ENCODE assay signal across 12 cellular contexts in the genomic region with DNA sequence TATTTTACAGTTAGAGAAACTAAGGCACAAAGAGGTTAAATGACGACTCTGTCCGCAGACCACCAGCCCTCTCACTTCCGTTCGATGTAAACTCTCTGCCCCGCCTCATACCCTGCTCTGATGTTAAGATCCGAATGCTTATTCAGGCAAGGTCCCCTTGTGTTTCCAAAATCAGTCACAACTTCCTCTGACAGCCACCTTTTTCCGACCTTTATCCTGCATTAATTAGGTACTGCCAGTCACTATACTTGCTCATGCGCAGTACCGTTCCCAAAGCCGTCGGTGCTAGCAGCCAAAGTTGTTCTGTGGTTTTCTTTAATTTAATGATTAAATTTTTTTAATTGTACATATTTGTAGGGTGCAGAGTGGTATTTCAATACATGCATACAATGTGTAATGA. TPM values are rescaled to one million over a fixed set of nuclear protein-coding genes. Genes with fewer than 3 reads are reported as not detected.
A peak's percentile ranks its signal among the peaks of the same experiment; 100 is the strongest.
DNase-seq lines count a peak whose midpoint lies in the region; ATAC-seq and TF ChIP-seq lines count a peak whose summit lies in the region.
"Not testable (repeated sequence)": the region's sequence is repeated elsewhere in the genome, so short reads cannot be mapped to it uniquely, and the experiment has no call there.
"Had no signal": no experiment of that assay in that cellular context is flagged by ENCODE, and none has a peak within 500 bp of the region (broad histone marks: within the 10 kb centered on the region; RNA-seq: fewer than 3 reads in every experiment).

No MANE protein-coding gene starts in this region.

- not testable (repeated sequence) for H2AFZ ChIP-seq in GM23338

- H3K4me3 Mint-ChIP-seq in GM23338: not testable (repeated sequence)
- peak overlapping the region; percentile 50 for H3K4me3 Mint-ChIP-seq in T-helper 1 cell treated with Interleukin-12 subunit alpha and Interleukin-12 subunit beta and Interleukin-4 antibody, amounts not matched to agents 30 μg/mL and 1 μg/mL, for 36 hours
- peak overlapping the region; percentile 95 for H3K4me3 Mint-ChIP-seq in nephron progenitor cell

- WGBS in heart right ventricle, 2 donors: 47 to 50% methylated on average over 11 of the region's 11 CpGs

- not testable (repeated sequence) for H3K27me3 ChIP-seq in A673 (replicated peaks; ENCODE audit: insufficient read depth, low read depth, low read length, poor library complexity); GM23338 (ENCODE audit: insufficient read depth); heart right ventricle

- not testable (repeated sequence) for H3K36me3 Mint-ChIP-seq in GM23338 (ENCODE audit: low read depth); T-helper 1 cell treated with Interleukin-12 subunit alpha and Interleukin-12 subunit beta and Interleukin-4 antibody, amounts not matched to agents 30 μg/mL and 1 μg/mL, for 36 hours (ENCODE audit: low read depth); nephron progenitor cell (ENCODE audit: low read depth)

- H3K4me1 ChIP-seq in A673 (ENCODE audit: insufficient read depth, low read length, poor library complexity, severe bottlenecking); GM23338 (ENCODE audit: insufficient read depth); heart right ventricle: not testable (repeated sequence)

- H3K27ac Mint-ChIP-seq in GM23338, nephron progenitor cell: not testable (repeated sequence)
- peak overlapping the region; percentile 20 for H3K27ac Mint-ChIP-seq in T-helper 1 cell treated with Interleukin-12 subunit alpha and Interleukin-12 subunit beta and Interleukin-4 antibody, amounts not matched to agents 30 μg/mL and 1 μg/mL, for 36 hours

- peak overlapping the region; percentile 78 for H3K4me2 ChIP-seq in GM23338

- not testable (repeated sequence) for H3K27me3 Mint-ChIP-seq in GM23338 (ENCODE audit: insufficient read depth, low read depth, poor library complexity); T-helper 1 cell treated with Interleukin-12 subunit alpha and Interleukin-12 subunit beta and Interleukin-4 antibody, amounts not matched to agents 30 μg/mL and 1 μg/mL, for 36 hours (ENCODE audit: low read depth); nephron progenitor cell (ENCODE audit: low read depth, poor library complexity)

- not testable (repeated sequence) for H4K20me1 ChIP-seq in GM23338 (replicated peaks; ENCODE audit: insufficient read depth)

- not testable (repeated sequence) for H3F3A ChIP-seq in GM23338 (replicated peaks; ENCODE audit: low read depth)

- not testable (repeated sequence) for H3K9me3 Mint-ChIP-seq in GM23338; T-helper 1 cell treated with Interleukin-12 subunit alpha and Interleukin-12 subunit beta and Interleukin-4 antibody, amounts not matched to agents 30 μg/mL and 1 μg/mL, for 36 hours
- peaks cover 39% of the 10 kb centered on the region for H3K9me3 Mint-ChIP-seq in nephron progenitor cell

- BruUV-seq in A673 (replicated peaks; lab: Mats Ljungman, UMichigan): not testable (repeated sequence)

- DNase-seq in A673 (ENCODE audit: low spot score); GM23338 (ENCODE audit: low spot score); heart right ventricle; nephron progenitor cell: not testable (repeated sequence)
- peak; percentile 22 to 37 for DNase-seq in activated T-cell treated with anti-CD3 and anti-CD28 coated beads, Interleukin-2, amount 50 U/mL, for 48 hours
- peak; percentile 6 for DNase-seq in central memory CD4-positive, alpha-beta T cell
- peak in 2 of 3 experiments; percentile 18 to 28 for DNase-seq in stimulated activated CD4-positive, alpha-beta T cell treated with anti-CD3 and anti-CD28 coated beads, TNF-alpha, amount 100 ng/mL, for 24 hours (ENCODE audit: low read depth in 3 of 3)

- H3K4me1 Mint-ChIP-seq in GM23338; T-helper 1 cell treated with Interleukin-12 subunit alpha and Interleukin-12 subunit beta and Interleukin-4 antibody, amounts not matched to agents 30 μg/mL and 1 μg/mL, for 36 hours (ENCODE audit: low read depth); nephron progenitor cell: not testable (repeated sequence)

- H3K9me3 ChIP-seq in A673 (ENCODE audit: low read depth, low read length, poor library complexity, severe bottlenecking); heart right ventricle: not testable (repeated sequence)

- intact Hi-C loops in A673 (cut with micrococcal nuclease; ENCODE audit: unreplicated experiment) (loop anchor here (5.0 to 10.0 kb wide), 2 partner anchors 266 to 378 kb away; no protein-coding TSS in a partner anchor), heart right ventricle (cut with DNase I) (loop anchor here in 7 of 10 donors (5.0 to 10.0 kb wide), 8 partner anchors 56 to 476 kb away; a partner anchor contains a TSS)

- not testable (repeated sequence) for H3K79me2 ChIP-seq in GM23338 (replicated peaks; ENCODE audit: insufficient read depth)

- TF ChIP-seq CTCF in A673 (conservative IDR thresholded peaks at IDR 0.05; ENCODE audit: low read depth, low read length); GM23338 (conservative IDR thresholded peaks at IDR 0.05; ENCODE audit: low read depth in 2 of 2); heart right ventricle (IDR thresholded peaks at IDR 0.05); nephron progenitor cell (IDR thresholded peaks at IDR 0.05): not testable (repeated sequence)

- not testable (repeated sequence) for H3K36me3 ChIP-seq in A673 (ENCODE audit: insufficient read depth, low read length, poor library complexity, severe bottlenecking); GM23338 (ENCODE audit: insufficient read depth); heart right ventricle

- POLR2A ChIA-PET in A673 (lab: Charles Lee; ENCODE audit: low non-redundant PET): not testable (repeated sequence)

- not testable (repeated sequence) for ATAC-seq in GM23338, heart right ventricle

- H3K4me3 ChIP-seq in A673 (ENCODE audit: low read depth, low read length, poor library complexity, severe bottlenecking) (peak overlapping the region; percentile 55), GM23338 (peak overlapping the region; percentile 80), heart right ventricle (peak overlapping the region in 7 of 10 donors; percentile 48 to 66 (median 63))

- not testable (repeated sequence) for H3K9me2 ChIP-seq in GM23338 (ENCODE audit: insufficient read depth)

- CTCF ChIA-PET in A673 (lab: Charles Lee): not testable (repeated sequence)

- H3K27ac ChIP-seq in A673 (ENCODE audit: low read depth, low read length, poor library complexity, severe bottlenecking): peak overlapping the region; percentile 99
- H3K27ac ChIP-seq in GM23338 (ENCODE audit: low read depth): peak overlapping the region; percentile 97; the same call in 1 of the 2 replicates
- H3K27ac ChIP-seq in heart right ventricle: peak overlapping the region in 5 of 10 donors; percentile 71 to 95 (median 91)

RNA-seq across cellular contexts. Expression of a gene that starts 13.7 kb away (rescaled TPM):
- not detected in 2 replicates for total RNA-seq in A673 (2021)
- total RNA-seq in GM23338 (2014; rRNA removed; shearing (Covaris generic)): not detected in 2 replicates
- not detected in 2 replicates for polyA plus RNA-seq in GM23338 (2016; fragmentation: Nextera tagmentation; extraction: Ambion mirVana)
- total RNA-seq in heart right ventricle: not detected
- polyA plus RNA-seq in heart right ventricle: not detected
- total RNA-seq: glomerular endothelial cell, left lobe of liver, ovary, thyroid gland had no signal

RNA-seq across cellular contexts. Expression of a gene that starts 16.7 kb away (rescaled TPM):
- total RNA-seq in A673 (2021): 6.4 and 6.5 TPM in 2 replicates
- 7.1 TPM in 2 replicates for total RNA-seq in GM23338 (2014; rRNA removed; shearing (Covaris generic))
- 4.1 and 6.2 TPM in 2 replicates for polyA plus RNA-seq in GM23338 (2016; fragmentation: Nextera tagmentation; extraction: Ambion mirVana)
- 1 to 10 TPM; 2.3 to 4.0 (median 3.1) TPM for total RNA-seq in heart right ventricle
- 1 to 10 TPM; 1.6 to 4.3 TPM for polyA plus RNA-seq in heart right ventricle

RNA-seq across cellular contexts. Expression of a gene that starts 51.0 kb away (rescaled TPM):
- 0.31 and 1.6 TPM in 2 replicates for total RNA-seq in A673 (2021)
- 1.6 and 2.2 TPM in 2 replicates for total RNA-seq in GM23338 (2014; rRNA removed; shearing (Covaris generic))
- polyA plus RNA-seq in GM23338 (2016; fragmentation: Nextera tagmentation; extraction: Ambion mirVana): 0.95 and 1.2 TPM in 2 replicates
- total RNA-seq in heart right ventricle: 1 to 10 TPM; 1.3 to 3.5 (median 2.6) TPM
- 1 to 10 TPM in 1 of 2 donors, under 1 TPM in 1; 0.96 to 2.5 TPM for polyA plus RNA-seq in heart right ventricle
